ENCODE assay signal across 8 cellular contexts in the genomic region with DNA sequence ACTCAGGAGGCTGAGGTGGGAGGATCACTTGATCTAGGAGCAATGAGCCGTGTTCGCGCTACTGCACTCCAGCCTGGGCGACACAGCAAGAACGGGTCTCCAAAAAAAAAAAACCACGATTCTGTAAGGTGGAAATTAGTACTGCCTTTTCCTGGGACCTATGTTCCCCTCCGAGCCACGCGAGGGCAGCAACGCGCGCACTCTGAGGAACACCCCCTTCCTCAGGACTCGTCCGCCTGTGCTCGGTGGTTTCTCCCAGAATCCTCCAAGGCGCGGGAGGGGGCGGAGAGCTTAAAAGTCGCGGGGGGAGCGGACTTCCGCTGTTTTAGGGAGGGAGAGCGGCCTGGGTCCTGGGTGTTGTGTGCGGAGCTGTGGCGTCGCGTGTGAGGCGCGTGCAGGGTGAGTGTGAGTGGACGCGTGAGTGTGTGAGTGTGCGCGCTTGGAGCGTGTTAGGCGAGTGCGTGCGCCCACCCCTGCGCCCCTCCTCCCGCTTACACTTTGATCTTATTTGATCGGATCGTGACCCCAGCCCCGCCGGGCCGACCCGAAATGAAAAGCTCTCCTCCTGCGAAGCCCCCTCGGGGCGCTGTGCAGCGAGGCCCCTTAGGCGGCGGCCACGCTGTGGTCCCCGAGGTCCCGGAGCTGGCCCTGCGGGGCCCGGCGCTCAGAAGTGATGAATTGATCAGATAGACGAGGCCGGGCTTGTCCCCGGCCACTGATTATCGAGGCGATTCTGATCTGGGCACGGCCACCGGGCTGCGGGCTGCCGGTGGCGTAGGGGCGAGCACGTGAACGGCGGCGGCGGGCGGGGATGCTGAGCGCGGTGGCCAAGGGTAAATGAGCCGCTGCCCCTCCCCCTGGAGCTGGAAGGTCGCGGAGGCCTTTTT. TPM values are rescaled to one million over a fixed set of nuclear protein-coding genes. Genes with fewer than 3 reads are reported as not detected.
DNase-seq lines count a peak whose midpoint lies in the region; ATAC-seq and FAIRE-seq lines count a peak whose summit lies in the region.

No MANE protein-coding gene starts in this region.

- DNase-seq in NCI-H2107 treated with DMSO at 0.1 percent for 48 hours (lab: John Stamatoyannopoulos, UW; ENCODE audit: unreplicated experiment), result peak; percentile 94
- peak; percentile 97 for DNase-seq in UCSD-AML1 (lab: John Stamatoyannopoulos, UW; ENCODE audit: unreplicated experiment)
- DNase-seq in brain pericyte (ENCODE audit: low read depth, low spot score), result peak; percentile 82

- H3K9me3 ChIP-seq in iPS-18c (ENCODE audit: control insufficient read depth, insufficient read depth, low read length) (peaks cover 2% of the 10 kb centered on the region), skeletal muscle tissue (ENCODE audit: control insufficient read depth in 3 of 3, low read length in 3 of 3) (no peaks in the 10 kb centered on the region)

- ATAC-seq in GM18520 (IDR thresholded peaks at IDR 0.05; ENCODE audit: unreplicated experiment) (peak; percentile 78), HG03064 (IDR thresholded peaks at IDR 0.05; ENCODE audit: low read depth, unreplicated experiment) (peak; percentile 85)

- peak overlapping the region; percentile 98 for H3K27ac ChIP-seq in skeletal muscle tissue (ENCODE audit: low read depth, low read length)

- H3K9ac ChIP-seq in skeletal muscle tissue (ENCODE audit: low read depth in 1 of 3, low read length in 3 of 3), result peak overlapping the region; percentile 97 to 100 (median 99)

- H3K4me3 ChIP-seq in iPS-18c (ENCODE audit: insufficient read depth, low read depth, low read length) (peak overlapping the region; percentile 93), skeletal muscle tissue (ENCODE audit: low read length in 3 of 3) (peak overlapping the region; percentile 87 to 97 (median 97))

- H3K4me1 ChIP-seq in skeletal muscle tissue (ENCODE audit: control insufficient read depth in 3 of 3, insufficient read depth in 3 of 3, low read length in 3 of 3), result peaks cover 2 to 12% (median 6%) of the 10 kb centered on the region in 3 donors

- FAIRE-seq in A204.1 (lab: Jason Lieb, UNC), result peak; percentile 83

- peaks cover 0 to 3% (median 2%) of the 10 kb centered on the region in 3 donors for H3K36me3 ChIP-seq in skeletal muscle tissue (ENCODE audit: control insufficient read depth in 3 of 3, insufficient read depth in 3 of 3, low read length in 3 of 3)

- no peaks in the 10 kb centered on the region for H3K27me3 ChIP-seq in skeletal muscle tissue (ENCODE audit: control insufficient read depth in 3 of 3, insufficient read depth in 3 of 3, low read length in 3 of 3)

RNA-seq across cellular contexts. Expression of a gene that starts 9.6 kb away (rescaled TPM):
- total RNA-seq in skeletal muscle tissue, result 20.4 TPM

RNA-seq across cellular contexts. Expression of a gene that starts 13.8 kb away (rescaled TPM):
- total RNA-seq in skeletal muscle tissue, result under 0.01 TPM

RNA-seq across cellular contexts. Expression of a gene that starts 24.3 kb away (rescaled TPM):
- total RNA-seq in skeletal muscle tissue, result 23.0 TPM

RNA-seq across cellular contexts. Expression of a gene that starts 58.2 kb away (rescaled TPM):
- 13.0 TPM for total RNA-seq in skeletal muscle tissue

Comparison
In these comparisons a context has a peak if more than half of its experiments do, and no peak if none do; other contexts are left out.
1. Peak in every context shown above with its lines: DNase-seq, ATAC-seq, H3K4me3 ChIP-seq and H3K27ac ChIP-seq.